In the genomic region with DNA sequence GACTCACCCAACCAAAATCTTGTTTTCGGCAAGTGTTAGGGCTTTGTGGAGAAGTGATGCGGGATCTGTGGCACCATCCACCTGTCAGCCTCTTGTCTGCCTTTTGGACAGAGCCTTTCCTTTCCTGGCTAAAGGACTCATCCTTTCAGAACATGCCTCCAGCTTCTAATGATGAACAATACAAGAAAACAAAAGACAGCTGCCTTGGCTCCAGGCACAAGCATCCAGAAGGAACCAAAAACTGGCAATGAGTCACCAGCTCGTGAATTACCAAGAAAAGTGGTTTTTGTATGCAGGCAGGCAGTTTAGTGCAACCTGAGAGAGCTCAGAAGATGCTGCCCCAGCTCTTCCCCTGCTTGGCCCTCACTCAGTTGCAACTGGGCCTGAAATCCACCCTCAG, we compare ENCODE assay signal across 13 cellular contexts.
A peak's percentile ranks its signal among the peaks of the same experiment; 100 is the strongest.
DNase-seq lines count a peak whose midpoint lies in the region; ATAC-seq and TF ChIP-seq lines count a peak whose summit lies in the region.
"Had no signal": no experiment of that assay in that cellular context is flagged by ENCODE, and none has a peak within 500 bp of the region (broad histone marks: within the 10 kb centered on the region; RNA-seq: fewer than 3 reads in every experiment).

No MANE protein-coding gene starts in this region.

- H3K27me3 ChIP-seq in A673 (replicated peaks; ENCODE audit: insufficient read depth, low read depth, low read length, poor library complexity): no peaks in the 10 kb centered on the region

- no peak for ATAC-seq in GM21723 (IDR thresholded peaks at IDR 0.05; ENCODE audit: unreplicated experiment)

- H3K36me3 Mint-ChIP-seq in glutamatergic neuron (ENCODE audit: unreplicated experiment): no peaks in the 10 kb centered on the region

- no TSS peak for BruUV-seq in A673 (replicated peaks; lab: Mats Ljungman, UMichigan)

- DNase-seq in NCI-H2196 (lab: John Stamatoyannopoulos, UW; ENCODE audit: unreplicated experiment): peak; percentile 19
- DNase-seq in NCI-H2196 treated with DMSO at 0.1 percent for 48 hours (lab: John Stamatoyannopoulos, UW; ENCODE audit: unreplicated experiment): no peak
- peak; percentile 88 for DNase-seq in M059J (ENCODE audit: low read depth)
- DNase-seq in dedifferentiated amniotic fluid mesenchymal stem cell (ENCODE audit: extremely low spot score): peak; percentile 70
- DNase-seq in non-pigmented ciliary epithelial cell (ENCODE audit: low read depth): peak; percentile 32
- no peak for DNase-seq in A673 (ENCODE audit: low spot score)
- DNase-seq in glutamatergic neuron: no peak
- DNase-seq: activated CD4-positive, alpha-beta T cell treated with anti-CD3 and anti-CD28 coated beads, Interleukin-2, amount 50 U/mL, for 1 hour; activated naive CD4-positive, alpha-beta T cell treated with anti-CD3 and anti-CD28 coated beads, Interleukin-2, amount 50 U/mL, for 16 hours; H9; NCI-H510A had no signal

- no peaks in the 10 kb centered on the region for H3K4me1 ChIP-seq in A673 (ENCODE audit: insufficient read depth, low read length, poor library complexity, severe bottlenecking)

- no peaks in the 10 kb centered on the region for H3K4me1 Mint-ChIP-seq in glutamatergic neuron (ENCODE audit: low read depth, unreplicated experiment)
- H3K4me1 Mint-ChIP-seq: H9 had no signal

- no peaks in the 10 kb centered on the region for H3K27me3 Mint-ChIP-seq in glutamatergic neuron (ENCODE audit: unreplicated experiment)

- intact Hi-C loops in A673 (cut with micrococcal nuclease; ENCODE audit: unreplicated experiment): loop anchor here (5.0 kb wide), 1 partner anchor 192 kb away; no protein-coding TSS in a partner anchor

- no peak overlapping the region for H3K4me3 Mint-ChIP-seq in glutamatergic neuron (ENCODE audit: unreplicated experiment)
- H3K4me3 Mint-ChIP-seq: H9 had no signal

- POLR2A ChIA-PET in A673 (lab: Charles Lee; ENCODE audit: low non-redundant PET): no interaction called here

- no peak overlapping the region for H3K27ac ChIP-seq in A673 (ENCODE audit: low read depth, low read length, poor library complexity, severe bottlenecking)

- no peaks in the 10 kb centered on the region for H3K9me3 ChIP-seq in A673 (ENCODE audit: low read depth, low read length, poor library complexity, severe bottlenecking)

- CTCF ChIA-PET in A673 (lab: Charles Lee): no interaction called here

- TF ChIP-seq CTCF in A673 (conservative IDR thresholded peaks at IDR 0.05; ENCODE audit: low read depth, low read length) (no peak), glutamatergic neuron (IDR thresholded peaks at IDR 0.05; ENCODE audit: partially characterized antibody, unreplicated experiment) (no peak)

- no peaks in the 10 kb centered on the region for H3K36me3 ChIP-seq in A673 (ENCODE audit: insufficient read depth, low read length, poor library complexity, severe bottlenecking)

- no peak overlapping the region for H3K27ac Mint-ChIP-seq in glutamatergic neuron (ENCODE audit: unreplicated experiment)
- H3K27ac Mint-ChIP-seq: H9 had no signal

- H3K9me3 Mint-ChIP-seq in glutamatergic neuron (ENCODE audit: unreplicated experiment): no peaks in the 10 kb centered on the region
- H3K9me3 Mint-ChIP-seq: H9 had no signal

- H3K4me3 ChIP-seq in A673 (ENCODE audit: low read depth, low read length, poor library complexity, severe bottlenecking): no peak overlapping the region
- H3K4me3 ChIP-seq: skin epidermis had no signal

Comparison
In these comparisons a context has a peak if more than half of its experiments do, and no peak if none do; other contexts are left out.
1. DNase-seq: peak in NCI-H2196 (single experiment), M059J (single experiment), dedifferentiated amniotic fluid mesenchymal stem cell (single experiment) and non-pigmented ciliary epithelial cell (single experiment); none in NCI-H2196 treated with DMSO at 0.1 percent for 48 hours (single experiment), A673 (single experiment) and glutamatergic neuron (single experiment).